ENCODE assay signal across 9 cellular contexts in genomic region chr15:91129436-91129835, GRCh38. TPM values are rescaled to one million over a fixed set of nuclear protein-coding genes. Genes with fewer than 3 reads are reported as not detected.
"Had no signal": no experiment of that assay in that cellular context is flagged by ENCODE, and none has a peak within 500 bp of the region (broad histone marks: within the 10 kb centered on the region; RNA-seq: fewer than 3 reads in every experiment).

No MANE protein-coding gene starts in this region.

- H3K4me3 ChIP-seq: GM23338, HAP-1, K562 had no signal

- H2AFZ ChIP-seq: GM23338 had no signal

- DNase-seq: H7, HFFc6, IMR-90 had no signal

- H3K9me3 ChIP-seq: HAP-1 had no signal

- H3K36me3 ChIP-seq: HAP-1 had no signal

- ATAC-seq: GM23338, HCT116, K562 had no signal

- H3K4me2 ChIP-seq: GM23338 had no signal

- H3K4me1 ChIP-seq: HAP-1 had no signal

- FAIRE-seq: HTR-8/SVneo, K562 had no signal

RNA-seq across cellular contexts. Expression of gene SV2B, which starts 29.4 kb away (rescaled TPM):
- total RNA-seq: HFFc6, HT-29, IMR-90 had no signal
- polyA plus RNA-seq: IMR-90 had no signal
